8 cellular contexts compared by ENCODE assay signal in the genomic region with DNA sequence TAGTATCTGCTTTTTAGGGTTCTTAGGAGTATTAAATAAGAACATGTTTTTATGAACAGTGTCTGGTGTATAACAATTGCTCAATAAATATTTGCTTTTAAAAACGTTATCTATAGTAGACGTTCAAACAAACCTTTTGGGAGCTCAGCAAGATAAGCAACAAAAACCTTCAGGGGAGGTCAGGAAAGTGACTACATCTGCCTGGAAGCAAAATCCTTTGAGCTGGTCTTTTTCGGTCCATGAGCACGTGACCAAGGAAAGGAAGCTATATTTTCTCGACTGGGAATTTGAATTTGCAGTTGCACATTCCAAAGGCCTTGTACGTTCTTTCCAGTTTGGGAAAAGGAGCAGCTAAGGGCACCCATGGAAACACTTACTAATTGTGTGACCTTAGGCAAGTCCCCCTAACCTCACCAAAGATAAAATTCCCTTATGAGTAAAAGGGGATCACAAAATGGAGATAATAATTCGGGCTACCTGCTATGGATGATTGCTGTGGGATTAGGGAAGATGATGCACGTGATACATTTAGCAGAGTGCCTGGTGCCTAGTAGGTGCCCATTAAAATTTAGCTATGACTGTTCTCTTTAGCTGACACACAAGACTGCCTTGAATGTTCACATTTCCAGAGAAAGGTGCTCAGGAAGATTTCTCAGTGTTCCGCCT. TPM values are rescaled to one million over a fixed set of nuclear protein-coding genes. Genes with fewer than 3 reads are reported as not detected.
A peak's percentile ranks its signal among the peaks of the same experiment; 100 is the strongest.
DNase-seq lines count a peak whose midpoint lies in the region; ATAC-seq and TF ChIP-seq lines count a peak whose summit lies in the region.

No MANE protein-coding gene starts in this region.

- no peak for TF ChIP-seq POLR2A in prostate gland (IDR thresholded peaks at IDR 0.05)

- H3K9me3 Mint-ChIP-seq in dendritic cell treated with granulocyte-macrophage colony-stimulating factor and Interleukin-4, amounts not matched to agents 40 ng/mL and 50 ng/mL, for 4 days: no peaks in the 10 kb centered on the region

- peaks cover 2% of the 10 kb centered on the region for H3K27me3 Mint-ChIP-seq in dendritic cell treated with granulocyte-macrophage colony-stimulating factor and Interleukin-4, amounts not matched to agents 40 ng/mL and 50 ng/mL, for 4 days

- H2AFZ ChIP-seq in Loucy (ENCODE audit: low read length): no peak overlapping the region

- no peak for DNase-seq in psoas muscle
- no peak for DNase-seq in NCI-H1930 (lab: John Stamatoyannopoulos, UW)
- no peak for DNase-seq in prostate gland (ENCODE audit: low spot score)
- DNase-seq in COLO668 (lab: John Stamatoyannopoulos, UW; ENCODE audit: unreplicated experiment): no peak

- peaks cover 3% of the 10 kb centered on the region; the same call in 1 of the 2 replicates for H3F3A ChIP-seq in Loucy (ENCODE audit: low read depth)

- H3K9me2 ChIP-seq in Loucy (replicated peaks; ENCODE audit: low read depth, low read length): no peaks in the 10 kb centered on the region

- peak overlapping the region; percentile 44 for H3K4me3 ChIP-seq in Loucy (ENCODE audit: low read length, poor library complexity, severe bottlenecking)
- H3K4me3 ChIP-seq in psoas muscle: peak overlapping the region; percentile 54
- H3K4me3 ChIP-seq in prostate gland: no peak overlapping the region

- peak overlapping the region; percentile 92 for H3K4me3 Mint-ChIP-seq in dendritic cell treated with granulocyte-macrophage colony-stimulating factor and Interleukin-4, amounts not matched to agents 40 ng/mL and 50 ng/mL, for 4 days

- H3K36me3 ChIP-seq in Loucy (ENCODE audit: insufficient read depth, low read length) (no peaks in the 10 kb centered on the region), psoas muscle (ENCODE audit: insufficient read depth in 1 of 2, low read depth in 1 of 2) (no peaks in the 10 kb centered on the region), prostate gland (no peaks in the 10 kb centered on the region)

- H3K4me1 ChIP-seq in Loucy (ENCODE audit: insufficient read depth, low read length, poor library complexity, severe bottlenecking) (peaks cover 42% of the 10 kb centered on the region), psoas muscle (peaks cover 16% of the 10 kb centered on the region), prostate gland (replicated peaks) (no peaks in the 10 kb centered on the region)

- no peaks in the 10 kb centered on the region for H3K27me3 ChIP-seq in Loucy (ENCODE audit: insufficient read depth, low read length, poor library complexity, severe bottlenecking)
- peaks cover 0 to 2% (median 0%) of the 10 kb centered on the region in 3 donors for H3K27me3 ChIP-seq in psoas muscle (ENCODE audit: insufficient read depth in 3 of 3, low read length in 2 of 3)
- H3K27me3 ChIP-seq in prostate gland (replicated peaks; ENCODE audit: insufficient read depth): no peaks in the 10 kb centered on the region

- intact Hi-C loops in dendritic cell treated with granulocyte-macrophage colony-stimulating factor and Interleukin-4, amounts not matched to agents 40 ng/mL and 50 ng/mL, for 4 days (cut with micrococcal nuclease): loop anchor here (2.0 kb wide), 1 partner anchor 28 kb away; no protein-coding TSS in a partner anchor
- intact Hi-C loops in psoas muscle (cut with DNase I) (no loop called here), prostate gland (cut with DNase I) (no loop called here)

- TF ChIP-seq CTCF in Loucy (conservative IDR thresholded peaks at IDR 0.05; ENCODE audit: low read length) (no peak), psoas muscle (IDR thresholded peaks at IDR 0.05) (no peak), prostate gland (IDR thresholded peaks at IDR 0.05) (no peak)

- H4K20me1 ChIP-seq in Loucy (ENCODE audit: insufficient read depth, low read length, poor library complexity, severe bottlenecking): peaks cover 3% of the 10 kb centered on the region

- H3K27ac Mint-ChIP-seq in dendritic cell treated with granulocyte-macrophage colony-stimulating factor and Interleukin-4, amounts not matched to agents 40 ng/mL and 50 ng/mL, for 4 days: peak overlapping the region; percentile 86

- H3K9me3 ChIP-seq in Loucy (ENCODE audit: insufficient read depth, low read depth, low read length) (no peaks in the 10 kb centered on the region), psoas muscle (no peaks in the 10 kb centered on the region), prostate gland (no peaks in the 10 kb centered on the region)

- no peak overlapping the region for H3K27ac ChIP-seq in psoas muscle
- H3K27ac ChIP-seq in prostate gland: no peak overlapping the region

- H3K4me1 Mint-ChIP-seq in dendritic cell treated with granulocyte-macrophage colony-stimulating factor and Interleukin-4, amounts not matched to agents 40 ng/mL and 50 ng/mL, for 4 days (ENCODE audit: low read depth): peaks cover 44% of the 10 kb centered on the region

- H3K79me2 ChIP-seq in Loucy (ENCODE audit: insufficient read depth, low read length): peaks cover 38% of the 10 kb centered on the region

- WGBS in psoas muscle, 3 donors: 61 to 65% (median 62%) methylated on average over 9 of the region's 9 CpGs
- 46% methylated on average over 9 of the region's 9 CpGs for WGBS in prostate gland

- peak overlapping the region; percentile 59 for H3K4me2 ChIP-seq in Loucy (ENCODE audit: low read depth, low read length, poor library complexity, severe bottlenecking)

- ATAC-seq in GM19035 (IDR thresholded peaks at IDR 0.05; ENCODE audit: unreplicated experiment): peak; percentile 5
- no peak for ATAC-seq in psoas muscle
- ATAC-seq in HG02678 (IDR thresholded peaks at IDR 0.05; ENCODE audit: unreplicated experiment): no peak

- H3K36me3 Mint-ChIP-seq in dendritic cell treated with granulocyte-macrophage colony-stimulating factor and Interleukin-4, amounts not matched to agents 40 ng/mL and 50 ng/mL, for 4 days (ENCODE audit: low read depth): peaks cover 28% of the 10 kb centered on the region

- peak overlapping the region; percentile 76 for H3K9ac ChIP-seq in Loucy (ENCODE audit: low read depth, low read length, poor library complexity, severe bottlenecking)

RNA-seq across cellular contexts. Expression of a gene that starts 45.4 kb away (rescaled TPM):
- 1 to 10 TPM; 1.9 to 3.0 (median 2.4) TPM for total RNA-seq in psoas muscle
- polyA plus RNA-seq in psoas muscle: 10 to 100 TPM in 2 of 3 donors, 1 to 10 TPM in 1; 9.9 to 26.7 (median 10.7) TPM
- 10 to 100 TPM in 1 of 2 donors, 1 to 10 TPM in 1; 4.3 to 44.9 TPM for total RNA-seq in prostate gland

RNA-seq across cellular contexts. Expression of a gene that starts 48.1 kb away (rescaled TPM):
- total RNA-seq in psoas muscle (10 to 100 TPM; 40.1 to 71.4 (median 60.3) TPM), prostate gland (10 to 100 TPM; 67.4 to 88.0 TPM)
- 10 to 100 TPM; 18.3 to 76.0 (median 30.2) TPM for polyA plus RNA-seq in psoas muscle

Comparison
In these comparisons a context has a peak if more than half of its experiments do, and no peak if none do; other contexts are left out.
1. H3K4me3 ChIP-seq: peak in Loucy (single experiment) and psoas muscle (single experiment); none in prostate gland (0 of 2).